Comparison of ENCODE assay signal across 20 cellular contexts in genomic region chr1:109840011-109840629, GRCh38.
DNase-seq lines count a peak whose midpoint lies in the region; ATAC-seq, FAIRE-seq and TF ChIP-seq lines count a peak whose summit lies in the region.
"Had no signal": no experiment of that assay in that cellular context is flagged by ENCODE, and none has a peak within 500 bp of the region (broad histone marks: within the 10 kb centered on the region; RNA-seq: fewer than 3 reads in every experiment).

No MANE protein-coding gene starts in this region.

- no peaks in the 10 kb centered on the region for H3K9me3 ChIP-seq in IMR-90 (ENCODE audit: control insufficient read depth, insufficient read depth, low read length)
- H3K9me3 ChIP-seq: SJCRH30 had no signal

- H4K8ac ChIP-seq in IMR-90 (ENCODE audit: low read depth in 2 of 2, low read length in 2 of 2), result no peak overlapping the region

- H3K4me1 ChIP-seq in IMR-90 (ENCODE audit: control insufficient read depth, insufficient read depth, low read length), result peaks cover 4% of the 10 kb centered on the region; the same call in 1 of the 2 replicates
- H3K4me1 ChIP-seq: SJCRH30 had no signal

- H3K9me3 Mint-ChIP-seq in activated naive CD4-positive, alpha-beta T cell treated with anti-CD3 and anti-CD28 coated beads for 36 hours, result peaks cover 7% of the 10 kb centered on the region

- no peaks in the 10 kb centered on the region for H3K79me1 ChIP-seq in IMR-90 (ENCODE audit: low read depth in 1 of 2, low read length in 2 of 2)

- no peak overlapping the region for H3K27ac Mint-ChIP-seq in activated naive CD4-positive, alpha-beta T cell treated with anti-CD3 and anti-CD28 coated beads for 36 hours

- peaks cover 1% of the 10 kb centered on the region for H3K4me1 Mint-ChIP-seq in activated naive CD4-positive, alpha-beta T cell treated with anti-CD3 and anti-CD28 coated beads for 36 hours (ENCODE audit: low read depth)

- TF ChIP-seq POLR2A in H54 (IDR thresholded peaks at IDR 0.05; ENCODE audit: low read depth, low read length), result no peak
- TF ChIP-seq POLR2A in IMR-90 (IDR thresholded peaks at IDR 0.05; ENCODE audit: low read depth, low read length), result no peak

- H2BK5ac ChIP-seq in IMR-90 (ENCODE audit: low read depth, low read length, poor library complexity, severe bottlenecking), result no peak overlapping the region

- DNase-seq in H54 (ENCODE audit: insufficient read length, low spot score) (no peak), IMR-90 (peak; percentile 55), fibroblast of villous mesenchyme (ENCODE audit: low read depth) (peak; percentile 45), left colon (no peak), HuH-7.5 (ENCODE audit: low spot score) (no peak), AG20443 (ENCODE audit: low spot score) (no peak)
- DNase-seq in activated naive CD4-positive, alpha-beta T cell treated with anti-CD3 and anti-CD28 coated beads for 36 hours, result no peak
- DNase-seq: ACHN, AML-193, DND-41, MV-4-11, NCI-H1694 treated with DMSO at 0.1 percent for 48 hours, NCI-H2227 treated with DMSO at 0.1 percent for 48 hours, NCI-H510A treated with DMSO at 0.1 percent for 48 hours, NCI-H774, RPMI8226, SJCRH30 had no signal

- H3K4ac ChIP-seq in IMR-90 (ENCODE audit: low read depth, low read length), result no peak overlapping the region

- no CpG with 5 or more reads among the region's 5 CpGs for WGBS in IMR-90 (ENCODE audit: extremely low coverage in 2 of 2, insufficient read length in 1 of 2), 2 experiments

- H3K4me3 ChIP-seq in IMR-90 (ENCODE audit: insufficient read depth, low read depth, low read length) (no peak overlapping the region), fibroblast of villous mesenchyme (ENCODE audit: low read depth, low read length) (no peak overlapping the region)
- H3K4me3 ChIP-seq: SJCRH30 had no signal

- no peak overlapping the region for H2AK5ac ChIP-seq in IMR-90 (ENCODE audit: low read depth, low read length)

- TF ChIP-seq CTCF in IMR-90 (conservative IDR thresholded peaks at IDR 0.05; ENCODE audit: low read depth, low read length) (no peak), fibroblast of villous mesenchyme (IDR thresholded peaks at IDR 0.05; ENCODE audit: insufficient read depth, low read depth, low read length) (no peak)

- in situ Hi-C loops in IMR-90 (cut with MboI; ENCODE audit: low sequenced_read_pairs), result no loop called here

- dilution Hi-C loops in IMR-90 (cut with HindIII; ENCODE audit: low sequenced_read_pairs, unreplicated experiment), result no loop called here

- no peak for ATAC-seq in IMR-90 (ENCODE audit: low read depth)
- peak; percentile 52 for ATAC-seq in left colon

- no peaks in the 10 kb centered on the region; the same call in 1 of the 2 replicates for H3K27me3 ChIP-seq in IMR-90 (ENCODE audit: control insufficient read depth, insufficient read depth, low read length)

- no peak overlapping the region for H2BK120ac ChIP-seq in IMR-90 (ENCODE audit: low read depth, low read length)

- H3K9ac ChIP-seq in IMR-90 (ENCODE audit: low read depth, low read length), result no peak overlapping the region
- H3K9ac ChIP-seq: KMS-11 had no signal

- no peak overlapping the region for H3K23ac ChIP-seq in IMR-90 (ENCODE audit: low read depth, low read length)

- no peak overlapping the region for H2BK15ac ChIP-seq in IMR-90 (ENCODE audit: low read depth, low read length)

- CTCF ChIA-PET in IMR-90 (lab: Yijun Ruan, JAX), result interaction anchor here (1.2 kb wide), 1 partner anchor 9 kb away, joined by 5 read pairs; no protein-coding TSS in a partner anchor
- CTCF ChIA-PET in activated naive CD4-positive, alpha-beta T cell treated with anti-CD3 and anti-CD28 coated beads for 36 hours (lab: Charles Lee), result no interaction called here

- H3K9me1 ChIP-seq in IMR-90 (ENCODE audit: insufficient read depth, low read length), result no peaks in the 10 kb centered on the region

- FAIRE-seq in H54 (lab: Jason Lieb, UNC), result peak; percentile 11
- FAIRE-seq: H1 had no signal

- H3K18ac ChIP-seq in IMR-90 (ENCODE audit: low read depth, low read length), result no peak overlapping the region

- no peak overlapping the region for H3K27ac ChIP-seq in IMR-90 (ENCODE audit: insufficient read depth, low read length)
- H3K27ac ChIP-seq: C4-2B, KMS-11, SJCRH30 had no signal

- no peaks in the 10 kb centered on the region for H4K20me1 ChIP-seq in IMR-90 (ENCODE audit: insufficient read depth, low read length)

- no peak overlapping the region for H2BK20ac ChIP-seq in IMR-90 (ENCODE audit: low read depth, low read length)

- no peaks in the 10 kb centered on the region for H3K36me3 Mint-ChIP-seq in activated naive CD4-positive, alpha-beta T cell treated with anti-CD3 and anti-CD28 coated beads for 36 hours (ENCODE audit: low read depth)

- H3K4me3 Mint-ChIP-seq in activated naive CD4-positive, alpha-beta T cell treated with anti-CD3 and anti-CD28 coated beads for 36 hours, result no peak overlapping the region

- H3K56ac ChIP-seq in IMR-90 (ENCODE audit: extremely low read depth, insufficient read depth, low read length), result no peak overlapping the region

- no peaks in the 10 kb centered on the region for H3K36me3 ChIP-seq in IMR-90 (ENCODE audit: control insufficient read depth, insufficient read depth, low read length)
- H3K36me3 ChIP-seq: SJCRH30 had no signal

- peak overlapping the region; percentile 82 for H2AK9ac ChIP-seq in IMR-90 (replicated peaks; ENCODE audit: low read depth, low read length, poor library complexity)

- H3K14ac ChIP-seq in IMR-90 (replicated peaks; ENCODE audit: low read depth, low read length), result no peak overlapping the region

- no peak overlapping the region for H2AFZ ChIP-seq in IMR-90 (replicated peaks; ENCODE audit: low read length, poor library complexity)

- POLR2A ChIA-PET in IMR-90 (lab: Charles Lee; ENCODE audit: unreplicated experiment), result no interaction called here

- TF ChIP-seq RAD21 in IMR-90 (IDR thresholded peaks at IDR 0.05; ENCODE audit: low read length), result no peak

- H4K5ac ChIP-seq in IMR-90 (ENCODE audit: low read depth, low read length), result no peak overlapping the region

- no peak overlapping the region for H4K91ac ChIP-seq in IMR-90 (ENCODE audit: insufficient read depth, low read depth, low read length)

- H3K27me3 Mint-ChIP-seq in activated naive CD4-positive, alpha-beta T cell treated with anti-CD3 and anti-CD28 coated beads for 36 hours (ENCODE audit: low read depth), result peaks cover 1% of the 10 kb centered on the region

- no peak overlapping the region for H3K4me2 ChIP-seq in IMR-90 (ENCODE audit: low read depth, low read length)
- H3K4me2 ChIP-seq: KMS-11 had no signal

- intact Hi-C loops in IMR-90 (cut with micrococcal nuclease) (no loop called here), left colon (cut with DNase I, micrococcal nuclease) (no loop called here)
- intact Hi-C loops in activated naive CD4-positive, alpha-beta T cell treated with anti-CD3 and anti-CD28 coated beads for 36 hours (cut with micrococcal nuclease), result no loop called here

- BruUV-seq in IMR-90 (replicated peaks; lab: Mats Ljungman, UMichigan), result no TSS peak

TF ChIP-seq in IMR-90, 13 proteins besides CTCF, POLR2A, EP300 and RAD21:
- TF ChIP-seq USF2 (IDR thresholded peaks at IDR 0.05; ENCODE audit: low read depth, low read length), result no peak
- TF ChIP-seq SMC3 (IDR thresholded peaks at IDR 0.05; ENCODE audit: low read depth, low read length), result no peak
- TF ChIP-seq NFE2L2 (IDR thresholded peaks at IDR 0.05; ENCODE audit: low read depth, low read length), result no peak
- no peak for TF ChIP-seq BHLHE40 (IDR thresholded peaks at IDR 0.05; ENCODE audit: low read depth, low read length)
- no peak for TF ChIP-seq CEBPB (IDR thresholded peaks at IDR 0.05; ENCODE audit: low read depth, low read length)
- TF ChIP-seq, protein P1, sequence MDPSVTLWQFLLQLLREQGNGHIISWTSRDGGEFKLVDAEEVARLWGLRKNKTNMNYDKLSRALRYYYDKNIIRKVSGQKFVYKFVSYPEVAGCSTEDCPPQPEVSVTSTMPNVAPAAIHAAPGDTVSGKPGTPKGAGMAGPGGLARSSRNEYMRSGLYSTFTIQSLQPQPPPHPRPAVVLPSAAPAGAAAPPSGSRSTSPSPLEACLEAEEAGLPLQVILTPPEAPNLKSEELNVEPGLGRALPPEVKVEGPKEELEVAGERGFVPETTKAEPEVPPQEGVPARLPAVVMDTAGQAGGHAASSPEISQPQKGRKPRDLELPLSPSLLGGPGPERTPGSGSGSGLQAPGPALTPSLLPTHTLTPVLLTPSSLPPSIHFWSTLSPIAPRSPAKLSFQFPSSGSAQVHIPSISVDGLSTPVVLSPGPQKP (IDR thresholded peaks at IDR 0.05; ENCODE audit: borderline replicate concordance, low read depth, low read length), result no peak
- TF ChIP-seq MXI1 (IDR thresholded peaks at IDR 0.05; ENCODE audit: borderline replicate concordance, low read depth, low read length), result no peak
- no peak for TF ChIP-seq CHD1 (IDR thresholded peaks at IDR 0.05; ENCODE audit: low read depth, low read length)
- TF ChIP-seq MAFK (IDR thresholded peaks at IDR 0.05; ENCODE audit: low read depth, low read length), result no peak
- no peak for TF ChIP-seq RFX5 (IDR thresholded peaks at IDR 0.05; ENCODE audit: low read depth, low read length)
- TF ChIP-seq MAZ (IDR thresholded peaks at IDR 0.05; ENCODE audit: borderline replicate concordance, low read depth, low read length), result no peak
- TF ChIP-seq RCOR1 (IDR thresholded peaks at IDR 0.05; ENCODE audit: insufficient replicate concordance, low read length), result no peak
- TF ChIP-seq FOS (IDR thresholded peaks at IDR 0.05; ENCODE audit: low read depth, low read length), result no peak

Comparison
In these comparisons a context has a peak if more than half of its experiments do, and no peak if none do; other contexts are left out.
1. DNase-seq: peak in IMR-90 (single experiment) and fibroblast of villous mesenchyme (single experiment); none in H54 (single experiment), left colon (0 of 2), HuH-7.5 (single experiment), AG20443 (single experiment) and activated naive CD4-positive, alpha-beta T cell treated with anti-CD3 and anti-CD28 coated beads for 36 hours (single experiment).